ENCODE assay signal across 11 cellular contexts in the genomic region with DNA sequence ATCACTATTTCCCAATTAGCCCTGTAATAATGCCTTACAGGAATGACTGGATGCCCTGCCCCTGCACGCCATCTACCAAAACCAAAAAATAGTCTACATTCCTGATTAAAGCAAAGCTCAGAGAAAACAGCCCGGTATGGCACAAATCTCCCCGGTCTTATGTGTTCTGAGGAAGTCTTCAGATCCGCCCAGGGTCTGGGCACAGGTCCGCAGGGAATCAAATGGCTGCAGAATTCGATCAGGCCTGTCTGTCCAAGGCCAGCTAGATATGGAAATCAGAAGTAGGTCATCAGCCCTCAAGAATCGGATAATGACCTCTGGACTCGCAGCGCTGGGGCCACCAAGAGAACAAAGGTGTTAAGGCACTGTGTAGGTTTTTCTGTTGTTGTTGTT.
DNase-seq lines count a peak whose midpoint lies in the region; ATAC-seq and TF ChIP-seq lines count a peak whose summit lies in the region.
"Had no signal": no experiment of that assay in that cellular context is flagged by ENCODE, and none has a peak within 500 bp of the region (broad histone marks: within the 10 kb centered on the region; RNA-seq: fewer than 3 reads in every experiment).

No MANE protein-coding gene starts in this region.

- H3K27me3 ChIP-seq in HUES64 (ENCODE audit: insufficient read depth, low read length) (no peaks in the 10 kb centered on the region), endodermal cell (ENCODE audit: control insufficient read depth, insufficient read depth, low read length, poor library complexity, severe bottlenecking) (no peaks in the 10 kb centered on the region)
- H3K27me3 ChIP-seq: colonic mucosa had no signal

- H3K9me3 ChIP-seq in HUES64 (ENCODE audit: insufficient read depth, low read depth, low read length) (no peaks in the 10 kb centered on the region), endodermal cell (ENCODE audit: control insufficient read depth, low read length) (no peaks in the 10 kb centered on the region)
- H3K9me3 ChIP-seq: colonic mucosa had no signal

- no peaks in the 10 kb centered on the region for H3K36me3 Mint-ChIP-seq in endodermal cell (ENCODE audit: low read depth)
- H3K36me3 Mint-ChIP-seq in stimulated activated naive B cell treated with anti-CD40 and anti-IgM and Interleukin-4, amounts not matched to agents 10 μg/mL and 1 μg/mL and 100 μg/mL, for 72 hours: peaks cover 3 to 20% of the 10 kb centered on the region in 2 donors

- H3K4me3 ChIP-seq in AG10803 (ENCODE audit: low read length): no peak overlapping the region
- H3K4me3 ChIP-seq in HUES64 (ENCODE audit: low read length): no peak overlapping the region
- no peak overlapping the region for H3K4me3 ChIP-seq in endodermal cell (ENCODE audit: low read length)
- H3K4me3 ChIP-seq: colonic mucosa had no signal

- H3K27ac ChIP-seq in HUES64 (ENCODE audit: low read depth, low read length): peak overlapping the region; percentile 8; the same call in 1 of the 2 replicates
- no peak overlapping the region for H3K27ac ChIP-seq in endodermal cell (ENCODE audit: low read depth, low read length)
- H3K27ac ChIP-seq: colonic mucosa, parathyroid adenoma had no signal

- H3K4me1 ChIP-seq in HUES64 (ENCODE audit: insufficient read depth, low read length) (peaks cover 7% of the 10 kb centered on the region; the same call in 1 of the 2 replicates), endodermal cell (ENCODE audit: control insufficient read depth, insufficient read depth, low read length) (no peaks in the 10 kb centered on the region)
- H3K4me1 ChIP-seq: parathyroid adenoma had no signal

- ATAC-seq in GM19452 (IDR thresholded peaks at IDR 0.05; ENCODE audit: unreplicated experiment) (no peak), HG03378 (IDR thresholded peaks at IDR 0.05; ENCODE audit: unreplicated experiment) (no peak)
- ATAC-seq in stimulated activated naive B cell treated with anti-CD40 and anti-IgM and Interleukin-4, amounts not matched to agents 10 μg/mL and 1 μg/mL and 100 μg/mL, for 72 hours (replicated peaks): no peak
- ATAC-seq: activated T-cell treated with anti-CD3 and anti-CD28 coated beads, Interleukin-2, amount 50 U/mL, for 72 hours had no signal

- peak overlapping the region; percentile 45 for H3K27ac Mint-ChIP-seq in endodermal cell
- no peak overlapping the region for H3K27ac Mint-ChIP-seq in stimulated activated naive B cell treated with anti-CD40 and anti-IgM and Interleukin-4, amounts not matched to agents 10 μg/mL and 1 μg/mL and 100 μg/mL, for 72 hours
- H3K27ac Mint-ChIP-seq: activated T-cell treated with anti-CD3 and anti-CD28 coated beads, Interleukin-2, amount 50 U/mL, for 72 hours had no signal

- DNase-seq in AG10803 (ENCODE audit: low read depth) (peak; percentile 54), endodermal cell (no peak), non-pigmented ciliary epithelial cell (ENCODE audit: low read depth) (peak; percentile 18), NCI-H2196 (lab: John Stamatoyannopoulos, UW; ENCODE audit: unreplicated experiment) (no peak)
- no peak for DNase-seq in stimulated activated naive B cell treated with anti-CD40 and anti-IgM and Interleukin-4, amounts not matched to agents 10 μg/mL and 1 μg/mL and 100 μg/mL, for 72 hours

- TF ChIP-seq CTCF in AG10803 (conservative IDR thresholded peaks at IDR 0.05; ENCODE audit: low read length) (no peak), endodermal cell (conservative IDR thresholded peaks at IDR 0.05) (no peak)

- 93% methylated on average over 9 of the region's 9 CpGs for WGBS in HUES64
- 89 to 93% methylated on average over 7 to 9 of the region's 9 CpGs for WGBS in endodermal cell (ENCODE audit: insufficient coverage in 1 of 2, insufficient read length in 1 of 2), 2 experiments

- peaks cover 4% of the 10 kb centered on the region for H3K4me1 Mint-ChIP-seq in endodermal cell
- peaks cover 2 to 6% of the 10 kb centered on the region in 2 donors for H3K4me1 Mint-ChIP-seq in stimulated activated naive B cell treated with anti-CD40 and anti-IgM and Interleukin-4, amounts not matched to agents 10 μg/mL and 1 μg/mL and 100 μg/mL, for 72 hours

- no peaks in the 10 kb centered on the region for H3K27me3 Mint-ChIP-seq in endodermal cell (ENCODE audit: insufficient read depth)
- peaks cover 0 to 6% of the 10 kb centered on the region in 2 donors for H3K27me3 Mint-ChIP-seq in stimulated activated naive B cell treated with anti-CD40 and anti-IgM and Interleukin-4, amounts not matched to agents 10 μg/mL and 1 μg/mL and 100 μg/mL, for 72 hours

- H3K36me3 ChIP-seq in HUES64 (ENCODE audit: insufficient read depth, low read length) (no peaks in the 10 kb centered on the region), endodermal cell (ENCODE audit: control insufficient read depth, insufficient read depth, low read length) (no peaks in the 10 kb centered on the region)
- H3K36me3 ChIP-seq: colonic mucosa had no signal

- H3K9ac ChIP-seq in HUES64 (ENCODE audit: low read depth, low read length) (no peak overlapping the region; the same call in 1 of the 2 replicates), endodermal cell (ENCODE audit: extremely low read depth, low read length, poor library complexity, severe bottlenecking) (no peak overlapping the region)
- H3K9ac ChIP-seq: parathyroid adenoma had no signal

- H3K9me3 Mint-ChIP-seq in endodermal cell: no peaks in the 10 kb centered on the region
- H3K9me3 Mint-ChIP-seq in stimulated activated naive B cell treated with anti-CD40 and anti-IgM and Interleukin-4, amounts not matched to agents 10 μg/mL and 1 μg/mL and 100 μg/mL, for 72 hours: peaks cover 0 to 4% of the 10 kb centered on the region in 2 donors
- H3K9me3 Mint-ChIP-seq: activated T-cell treated with anti-CD3 and anti-CD28 coated beads, Interleukin-2, amount 50 U/mL, for 72 hours had no signal

- H3K4me3 Mint-ChIP-seq in endodermal cell: no peak overlapping the region
- no peak overlapping the region for H3K4me3 Mint-ChIP-seq in stimulated activated naive B cell treated with anti-CD40 and anti-IgM and Interleukin-4, amounts not matched to agents 10 μg/mL and 1 μg/mL and 100 μg/mL, for 72 hours
- H3K4me3 Mint-ChIP-seq: activated T-cell treated with anti-CD3 and anti-CD28 coated beads, Interleukin-2, amount 50 U/mL, for 72 hours had no signal

Comparison
In these comparisons a context has a peak if more than half of its experiments do, and no peak if none do; other contexts are left out.
1. DNase-seq: peak in AG10803 (single experiment) and non-pigmented ciliary epithelial cell (single experiment); none in endodermal cell (single experiment), NCI-H2196 (single experiment) and stimulated activated naive B cell treated with anti-CD40 and anti-IgM and Interleukin-4, amounts not matched to agents 10 μg/mL and 1 μg/mL and 100 μg/mL, for 72 hours (single experiment).